Comparison of ENCODE assay signal across 15 cellular contexts in genomic region chr5:106459541-106459940, GRCh38.
A peak's percentile ranks its signal among the peaks of the same experiment; 100 is the strongest.
DNase-seq lines count a peak whose midpoint lies in the region; TF ChIP-seq lines count a peak whose summit lies in the region.
"Had no signal": no experiment of that assay in that cellular context is flagged by ENCODE, and none has a peak within 500 bp of the region (broad histone marks: within the 10 kb centered on the region; RNA-seq: fewer than 3 reads in every experiment).

No MANE protein-coding gene starts in this region.

- TF ChIP-seq CTCF in astrocyte of the spinal cord (IDR thresholded peaks at IDR 0.05; ENCODE audit: low read depth, low read length) (no peak), choroid plexus epithelial cell (conservative IDR thresholded peaks at IDR 0.05; ENCODE audit: low read depth, low read length) (no peak), osteoblast (IDR thresholded peaks at IDR 0.05; ENCODE audit: extremely low read depth, low read depth, low read length) (no peak)

- H3K9me3 Mint-ChIP-seq in activated T-helper 2 cell treated with anti-CD3 and anti-CD28 coated beads, Interferon-gamma antibody, Interleukin-2, Interleukin-4, amounts not matched to agents 10 μg/mL and 5 μg/mL and 100 μg/mL, durations not matched to agents 14 hours and 24 hours and 36 hours = peaks cover 7% of the 10 kb centered on the region

- H3K27me3 Mint-ChIP-seq in activated T-helper 2 cell treated with anti-CD3 and anti-CD28 coated beads, Interferon-gamma antibody, Interleukin-2, Interleukin-4, amounts not matched to agents 10 μg/mL and 5 μg/mL and 100 μg/mL, durations not matched to agents 14 hours and 24 hours and 36 hours (ENCODE audit: low read depth) = no peaks in the 10 kb centered on the region
- H3K27me3 Mint-ChIP-seq: CD4-positive, CD25-positive, alpha-beta regulatory T cell had no signal

- no peaks in the 10 kb centered on the region for H3K9me3 ChIP-seq in osteoblast (ENCODE audit: low read depth, low read length)
- H3K9me3 ChIP-seq: BLaER1 treated with 17β-estradiol and CSF1 and Interleukin-3, amounts not matched to agents 10 nM and 100 nM had no signal

- peaks cover 10% of the 10 kb centered on the region for H3K4me1 ChIP-seq in ACC112 (ENCODE audit: control insufficient read depth, insufficient read depth, low read length, unreplicated experiment)
- peaks cover 10% of the 10 kb centered on the region for H3K4me1 ChIP-seq in osteoblast (ENCODE audit: insufficient read depth, low read length)
- H3K4me1 ChIP-seq: BLaER1 treated with 17β-estradiol and CSF1 and Interleukin-3, amounts not matched to agents 10 nM and 100 nM had no signal

- in situ Hi-C loops in astrocyte of the spinal cord (cut with HindIII; ENCODE audit: low sequenced_read_pairs) = no loop called here

- H3K27me3 ChIP-seq in ACC112 (ENCODE audit: insufficient read depth, low read length) = no peaks in the 10 kb centered on the region
- H3K27me3 ChIP-seq in osteoblast (ENCODE audit: insufficient read depth, low read length) = no peaks in the 10 kb centered on the region
- H3K27me3 ChIP-seq: BLaER1 treated with 17β-estradiol and CSF1 and Interleukin-3, amounts not matched to agents 10 nM and 100 nM had no signal

- H2AFZ ChIP-seq in ACC112 (ENCODE audit: low read length, unreplicated experiment) (no peak overlapping the region), osteoblast (ENCODE audit: low read length) (no peak overlapping the region)

- H3K4me1 Mint-ChIP-seq in activated T-helper 2 cell treated with anti-CD3 and anti-CD28 coated beads, Interferon-gamma antibody, Interleukin-2, Interleukin-4, amounts not matched to agents 10 μg/mL and 5 μg/mL and 100 μg/mL, durations not matched to agents 14 hours and 24 hours and 36 hours (ENCODE audit: low read depth) = no peaks in the 10 kb centered on the region
- H3K4me1 Mint-ChIP-seq: CD4-positive, CD25-positive, alpha-beta regulatory T cell had no signal

- no peaks in the 10 kb centered on the region for H4K20me1 ChIP-seq in osteoblast (ENCODE audit: insufficient read depth, low read length)
- H4K20me1 ChIP-seq: BLaER1 treated with 17β-estradiol and CSF1 and Interleukin-3, amounts not matched to agents 10 nM and 100 nM had no signal

- H3K36me3 Mint-ChIP-seq in activated T-helper 2 cell treated with anti-CD3 and anti-CD28 coated beads, Interferon-gamma antibody, Interleukin-2, Interleukin-4, amounts not matched to agents 10 μg/mL and 5 μg/mL and 100 μg/mL, durations not matched to agents 14 hours and 24 hours and 36 hours (ENCODE audit: low read depth) = no peaks in the 10 kb centered on the region
- H3K36me3 Mint-ChIP-seq: CD4-positive, CD25-positive, alpha-beta regulatory T cell had no signal

- H3K27ac ChIP-seq in ACC112 (ENCODE audit: low read depth, low read length) (peak overlapping the region; percentile 61), osteoblast (ENCODE audit: low read depth, low read length) (no peak overlapping the region)
- H3K27ac ChIP-seq: BLaER1 treated with 17β-estradiol and CSF1 and Interleukin-3, amounts not matched to agents 10 nM and 100 nM; HL-60 had no signal

- intact Hi-C loops in activated T-helper 2 cell treated with anti-CD3 and anti-CD28 coated beads, Interferon-gamma antibody, Interleukin-2, Interleukin-4, amounts not matched to agents 10 μg/mL and 5 μg/mL and 100 μg/mL, durations not matched to agents 14 hours and 24 hours and 36 hours (cut with micrococcal nuclease) = no loop called here

- H3K27ac Mint-ChIP-seq in activated T-helper 2 cell treated with anti-CD3 and anti-CD28 coated beads, Interferon-gamma antibody, Interleukin-2, Interleukin-4, amounts not matched to agents 10 μg/mL and 5 μg/mL and 100 μg/mL, durations not matched to agents 14 hours and 24 hours and 36 hours = no peak overlapping the region
- H3K27ac Mint-ChIP-seq: CD4-positive, CD25-positive, alpha-beta regulatory T cell had no signal

- H3K4me3 ChIP-seq in ACC112 (ENCODE audit: low read depth, low read length) = no peak overlapping the region; the same call in 1 of the 2 replicates
- no peak overlapping the region for H3K4me3 ChIP-seq in astrocyte of the spinal cord (ENCODE audit: low read depth, low read length)
- no peak overlapping the region for H3K4me3 ChIP-seq in choroid plexus epithelial cell (ENCODE audit: low read depth, low read length)
- no peak overlapping the region for H3K4me3 ChIP-seq in osteoblast (ENCODE audit: insufficient read depth, low read length)
- H3K4me3 ChIP-seq: BLaER1 treated with 17β-estradiol and CSF1 and Interleukin-3, amounts not matched to agents 10 nM and 100 nM had no signal

- H3K79me2 ChIP-seq in ACC112 (ENCODE audit: control insufficient read depth, insufficient read depth, low read length, unreplicated experiment) (no peaks in the 10 kb centered on the region), osteoblast (ENCODE audit: insufficient read depth, low read length) (no peaks in the 10 kb centered on the region)

- no peaks in the 10 kb centered on the region for H3K36me3 ChIP-seq in ACC112 (ENCODE audit: insufficient read depth, low read length)
- H3K36me3 ChIP-seq in osteoblast (ENCODE audit: insufficient read depth, low read length) = no peaks in the 10 kb centered on the region
- H3K36me3 ChIP-seq: BLaER1 treated with 17β-estradiol and CSF1 and Interleukin-3, amounts not matched to agents 10 nM and 100 nM had no signal

- H3K4me3 Mint-ChIP-seq in activated T-helper 2 cell treated with anti-CD3 and anti-CD28 coated beads, Interferon-gamma antibody, Interleukin-2, Interleukin-4, amounts not matched to agents 10 μg/mL and 5 μg/mL and 100 μg/mL, durations not matched to agents 14 hours and 24 hours and 36 hours (ENCODE audit: low read depth) = no peak overlapping the region
- H3K4me3 Mint-ChIP-seq: CD4-positive, CD25-positive, alpha-beta regulatory T cell had no signal

- H3K4me2 ChIP-seq in osteoblast (ENCODE audit: insufficient read depth, low read length) = no peak overlapping the region
- H3K4me2 ChIP-seq: BLaER1 treated with 17β-estradiol and CSF1 and Interleukin-3, amounts not matched to agents 10 nM and 100 nM had no signal

- peak; percentile 72 for DNase-seq in astrocyte of the spinal cord (ENCODE audit: low read depth, low spot score)
- DNase-seq in choroid plexus epithelial cell (ENCODE audit: low read depth) = peak; percentile 74
- peak; percentile 6 for DNase-seq in osteoblast (ENCODE audit: insufficient read length, low spot score, missing footprints)
- DNase-seq in retina = no peak
- no peak for DNase-seq in GM19238 (ENCODE audit: insufficient read length, low spot score)
- DNase-seq in NCI-H2081 (lab: John Stamatoyannopoulos, UW) = no peak
- DNase-seq in activated T-helper 2 cell treated with anti-CD3 and anti-CD28 coated beads, Interferon-gamma antibody, Interleukin-2, Interleukin-4, amounts not matched to agents 10 μg/mL and 5 μg/mL and 100 μg/mL, durations not matched to agents 14 hours and 24 hours and 36 hours (ENCODE audit: low spot score) = no peak
- DNase-seq: 8988T; ACHN; CD4-positive, CD25-positive, alpha-beta regulatory T cell; DMS53; GF-D8 had no signal

Comparison
In these comparisons a context has a peak if more than half of its experiments do, and no peak if none do; other contexts are left out.
1. DNase-seq: peak in astrocyte of the spinal cord (single experiment), choroid plexus epithelial cell (single experiment) and osteoblast (single experiment); none in retina (single experiment), GM19238 (single experiment), NCI-H2081 (0 of 2) and activated T-helper 2 cell treated with anti-CD3 and anti-CD28 coated beads, Interferon-gamma antibody, Interleukin-2, Interleukin-4, amounts not matched to agents 10 μg/mL and 5 μg/mL and 100 μg/mL, durations not matched to agents 14 hours and 24 hours and 36 hours (single experiment).